ENCODE assay signal across 8 cellular contexts in the genomic region with DNA sequence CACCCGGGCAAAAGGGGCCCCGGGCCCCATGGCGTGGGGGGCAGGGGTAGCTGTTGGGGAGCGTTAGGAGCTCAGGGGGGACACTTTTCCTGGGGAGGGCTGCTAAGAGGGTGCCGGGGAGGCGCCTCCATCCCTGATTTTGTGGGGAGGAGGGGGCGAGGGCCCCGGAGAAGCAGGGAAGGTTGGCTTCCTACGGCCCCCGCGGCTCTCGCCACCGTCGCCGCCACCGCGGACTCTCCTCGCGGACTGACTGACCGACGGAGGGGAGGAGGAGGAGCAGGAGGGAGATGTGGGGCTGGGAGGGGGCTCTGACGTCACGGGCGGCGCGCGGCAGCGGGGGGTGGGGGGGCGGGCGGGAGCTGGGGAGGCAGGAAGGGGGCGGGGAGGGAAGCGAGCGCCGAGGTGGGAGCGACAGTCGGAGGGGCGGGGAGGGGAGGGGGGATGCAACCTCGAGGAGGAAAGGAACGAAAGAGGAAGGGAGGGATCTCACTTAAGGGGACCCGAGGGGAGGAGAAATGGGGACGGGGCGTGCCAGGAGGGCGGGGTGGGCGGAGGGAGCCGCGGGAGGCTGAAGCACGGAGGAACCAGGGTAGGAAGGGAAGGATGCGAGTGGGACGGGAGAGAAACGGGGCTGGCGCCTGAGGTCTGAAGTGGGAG. TPM values are rescaled to one million over a fixed set of nuclear protein-coding genes. Genes with fewer than 3 reads are reported as not detected.
DNase-seq lines count a peak whose midpoint lies in the region; ATAC-seq, FAIRE-seq and TF ChIP-seq lines count a peak whose summit lies in the region.

No MANE protein-coding gene starts in this region.

- CTCF ChIA-PET in GM12878 (lab: Yijun Ruan, JAX) = interaction anchor here (1.7 to 2.2 kb wide), 3 partner anchors 22 to 251 kb away, joined by 4 to 8 read pairs (median 7); no protein-coding TSS in a partner anchor

- ATAC-seq in GM12878 (peak; percentile 9), psoas muscle (peak; percentile 31 to 56 (median 34)), GM18909 (IDR thresholded peaks at IDR 0.05; ENCODE audit: poor library complexity, unreplicated experiment) (no peak)

- H3K27me3 ChIP-seq in GM12878 (replicated peaks in 1 of 2; ENCODE audit: control insufficient read depth in 2 of 2, insufficient read depth in 2 of 2, low read length in 1 of 2) (no peaks in the 10 kb centered on the region), hepatocyte (peaks cover 13% of the 10 kb centered on the region), psoas muscle (ENCODE audit: insufficient read depth in 3 of 3, low read length in 2 of 3) (peaks cover 0 to 75% (median 14%) of the 10 kb centered on the region in 3 donors)

- H3K4me3 Mint-ChIP-seq in IgD-negative memory B cell = peak overlapping the region; percentile 81 to 96 (median 86)

- H3K27me3 Mint-ChIP-seq in IgD-negative memory B cell = peaks cover 3% of the 10 kb centered on the region

- no peaks in the 10 kb centered on the region for H3K9me3 ChIP-seq in GM12878 (replicated peaks; ENCODE audit: control insufficient read depth, insufficient read depth, low read length)
- no peaks in the 10 kb centered on the region for H3K9me3 ChIP-seq in hepatocyte (ENCODE audit: low read depth)
- H3K9me3 ChIP-seq in psoas muscle = no peaks in the 10 kb centered on the region

- no peak for TF ChIP-seq POLR2A in GM12878 (IDR thresholded peaks at IDR 0.05; ENCODE audit: low read depth, low read length)

- H3K9me2 ChIP-seq in hepatocyte (replicated peaks; ENCODE audit: insufficient read depth) = no peaks in the 10 kb centered on the region

- WGBS in GM12878 (ENCODE audit: insufficient coverage, insufficient replicate concordance, low lambda C conversion rate, missing lambda C conversion rate) = 6% methylated on average over 20 of the region's 51 CpGs
- 5% methylated on average over 3 of the region's 51 CpGs for WGBS in hepatocyte (ENCODE audit: low lambda C conversion rate, missing lambda C conversion rate)
- 1 to 3% (median 1%) methylated on average over 25 to 49 of the region's 51 CpGs for WGBS in psoas muscle, 3 donors

- BruUV-seq in GM12878 (replicated peaks; lab: Mats Ljungman, UMichigan) = no TSS peak

- H3K27ac Mint-ChIP-seq in IgD-negative memory B cell = peak overlapping the region in 1 of 3 donors; percentile 39

- no peak for FAIRE-seq in GM12878 (lab: Jason Lieb, UNC)

- intact Hi-C loops in GM12878 (cut with micrococcal nuclease; ENCODE audit: unreplicated experiment) = no loop called here
- intact Hi-C loops in psoas muscle (cut with DNase I) = no loop called here

- H3K36me3 Mint-ChIP-seq in IgD-negative memory B cell = peaks cover 4% of the 10 kb centered on the region

- H3K36me3 ChIP-seq in GM12878 (ENCODE audit: control insufficient read depth in 2 of 2, insufficient read depth in 2 of 2, low read length in 1 of 2) (no peaks in the 10 kb centered on the region), hepatocyte (replicated peaks; ENCODE audit: insufficient read depth, low read depth) (no peaks in the 10 kb centered on the region), psoas muscle (ENCODE audit: insufficient read depth in 1 of 2, low read depth in 1 of 2) (no peaks in the 10 kb centered on the region)

- H2AFZ ChIP-seq in GM12878 (ENCODE audit: control insufficient read depth, low read depth, low read length) = peak overlapping the region; percentile 80
- H2AFZ ChIP-seq in hepatocyte = peak overlapping the region; percentile 99

- no peak for TF ChIP-seq EP300 in GM12878 (IDR thresholded peaks at IDR 0.05; ENCODE audit: borderline replicate concordance in 1 of 2, control insufficient read depth in 1 of 2, low read depth in 2 of 2, low read length in 2 of 2)

- H3K4me2 ChIP-seq in GM12878 (ENCODE audit: control insufficient read depth, insufficient read depth) (peak overlapping the region; percentile 91), hepatocyte (peak overlapping the region; percentile 96)

- POLR2A ChIA-PET in GM12878 (lab: Charles Lee) = no interaction called here

- RAD21 ChIA-PET in GM12878 (lab: Charles Lee; ENCODE audit: unreplicated experiment) = no interaction called here

- H3K4me1 Mint-ChIP-seq in IgD-negative memory B cell = peaks cover 14 to 29% (median 17%) of the 10 kb centered on the region in 3 donors

- H3K4me1 ChIP-seq in GM12878 (ENCODE audit: control insufficient read depth, insufficient read depth, low read length) (peaks cover 6% of the 10 kb centered on the region; the same call in 1 of the 2 replicates), hepatocyte (ENCODE audit: insufficient read depth) (peaks cover 10% of the 10 kb centered on the region), psoas muscle (peaks cover 16% of the 10 kb centered on the region)

- in situ Hi-C loops in GM12878 (cut with MboI) = no loop called here

- no peak overlapping the region for H3K27ac ChIP-seq in GM12878 (ENCODE audit: control insufficient read depth, insufficient read depth)
- peak overlapping the region; percentile 64 for H3K27ac ChIP-seq in hepatocyte
- H3K27ac ChIP-seq in psoas muscle = peak overlapping the region; percentile 46

- no peak for TF ChIP-seq RAD21 in GM12878 (IDR thresholded peaks at IDR 0.05; ENCODE audit: insufficient read depth, low read depth, low read length)

- H3K9me3 Mint-ChIP-seq in IgD-negative memory B cell = no peaks in the 10 kb centered on the region

- TF ChIP-seq CTCF in GM12878 (IDR thresholded peaks at IDR 0.05 in 2 of 3, conservative IDR thresholded peaks at IDR 0.05 in 1 of 3; ENCODE audit: control insufficient read depth in 2 of 3, extremely low read depth in 1 of 3, insufficient read depth in 1 of 3, low read depth in 3 of 3, low read length in 3 of 3) (no peak), hepatocyte (IDR thresholded peaks at IDR 0.05; ENCODE audit: poor library complexity) (no peak), psoas muscle (IDR thresholded peaks at IDR 0.05) (no peak)

- H3K79me2 ChIP-seq in GM12878 (ENCODE audit: control insufficient read depth, insufficient read depth, low read length) (no peaks in the 10 kb centered on the region), hepatocyte (no peaks in the 10 kb centered on the region)

- peak overlapping the region; percentile 37; the same call in 1 of the 2 replicates for H3K9ac ChIP-seq in GM12878 (ENCODE audit: control insufficient read depth, insufficient read depth, low read length)

- H4K20me1 ChIP-seq in GM12878 (ENCODE audit: control insufficient read depth, insufficient read depth) = no peaks in the 10 kb centered on the region
- no peaks in the 10 kb centered on the region for H4K20me1 ChIP-seq in hepatocyte (ENCODE audit: insufficient read depth, poor library complexity, severe bottlenecking)

- SMC1A ChIA-PET in GM12878 (lab: Charles Lee; ENCODE audit: uncharacterized antibody, unreplicated experiment) = no interaction called here

- H3K4me3 ChIP-seq in GM12878 (peak overlapping the region; percentile 61), hepatocyte (peak overlapping the region; percentile 49), psoas muscle (peak overlapping the region; percentile 62)

- DNase-seq in CD1c-positive myeloid dendritic cell (ENCODE audit: extremely low spot score) (peak; percentile 66), T1000 (lab: John Stamatoyannopoulos, UW) (peak; percentile 76), GM12878 (ENCODE audit: low read depth, low spot score) (no peak), hepatocyte (ENCODE audit: low spot score) (peak; percentile 77), psoas muscle (peak; percentile 78 to 80), HK-2 (ENCODE audit: unreplicated experiment) (no peak)

RNA-seq across cellular contexts. Expression of a gene that starts 5.1 kb away (rescaled TPM):
- 6.8 TPM for polyA plus RNA-seq in IgD-negative memory B cell
- 7.9 and 10.2 TPM in 2 replicates for total RNA-seq in GM12878 (2013; cell fraction: nucleolus; rRNA removed)
- total RNA-seq in GM12878 (2014; rRNA removed) = 0.76 and 1.6 TPM in 2 replicates
- total RNA-seq in GM12878 (2014; rRNA removed; fragmentation: Illumina TruSeq; extraction: Trizol) = 1.2 and 1.7 TPM in 2 replicates
- total RNA-seq in GM12878 (2021) = 5.2 and 5.3 TPM in 2 replicates
- 4.5 TPM for polyA plus RNA-seq in GM12878 (2011; ENCODE audit: low read depth)
- 0.27 and 0.90 TPM in 2 replicates for polyA plus RNA-seq in GM12878 (2011; rRNA removed)
- 0.24 and 0.43 TPM in 2 replicates for polyA plus RNA-seq in GM12878 (2011; cell fraction: cytosol; rRNA removed)
- polyA plus RNA-seq in GM12878 (2011; cell fraction: nucleus; rRNA removed) = 4.7 and 5.7 TPM in 2 replicates
- polyA plus RNA-seq in GM12878 (2012) = 7.2 and 8.0 TPM in 2 replicates
- polyA plus RNA-seq in GM12878 (2014; fragmentation: Illumina TruSeq; extraction: Trizol) = 3.9 and 4.2 TPM in 2 replicates
- under 1 TPM; 0.11 to 0.37 TPM for polyA plus RNA-seq in GM12878 (2014; fragmentation: Nextera tagmentation; extraction: Ambion mirVana)
- polyA plus RNA-seq in GM12878 (2014; rRNA removed) = 4.7 and 5.6 TPM in 2 replicates
- polyA plus RNA-seq in GM12878 (2016; fragmentation: Nextera tagmentation; extraction: Ambion mirVana) = under 1 TPM; 0.50 to 0.86 TPM
- 0.15 and 0.52 TPM in 2 replicates for polyA minus RNA-seq in GM12878 (2011; rRNA and poly(A)+ RNA removed)
- polyA minus RNA-seq in GM12878 (2011; cell fraction: cytosol; rRNA and poly(A)+ RNA removed) = not detected in 2 replicates
- 0.60 and 1.2 TPM in 2 replicates for polyA minus RNA-seq in GM12878 (2011; cell fraction: nucleus; rRNA and poly(A)+ RNA removed)
- total RNA-seq in hepatocyte = 7.0 and 11.3 TPM in 2 replicates
- polyA plus RNA-seq in hepatocyte = 9.9 and 21.3 TPM in 2 replicates
- total RNA-seq in psoas muscle = 10 to 100 TPM in 1 of 4 donors, 1 to 10 TPM in 3; 4.1 to 10.2 (median 5.3) TPM
- polyA plus RNA-seq in psoas muscle = 1 to 10 TPM; 2.5 to 4.6 (median 3.8) TPM

RNA-seq across cellular contexts. Expression of a gene that starts 29.0 kb away (rescaled TPM):
- polyA plus RNA-seq in IgD-negative memory B cell (not detected), GM12878 (2011; rRNA removed) (not detected in 2 replicates), GM12878 (2014; fragmentation: Illumina TruSeq; extraction: Trizol) (0.30 TPM in 1 of 2 replicates, not detected in the other), GM12878 (2014; fragmentation: Nextera tagmentation; extraction: Ambion mirVana) (not detected), GM12878 (2014; rRNA removed) (not detected in 2 replicates), GM12878 (2016; fragmentation: Nextera tagmentation; extraction: Ambion mirVana) (not detected), hepatocyte (not detected in 2 replicates), psoas muscle (under 1 TPM in 1 of 3 donors, not detected in 2; 0.08 TPM)
- total RNA-seq in GM12878 (2013; cell fraction: nucleolus; rRNA removed) = not detected in 2 replicates
- total RNA-seq in GM12878 (2014; rRNA removed) (not detected in 2 replicates), GM12878 (2014; rRNA removed; fragmentation: Illumina TruSeq; extraction: Trizol) (not detected in 2 replicates), GM12878 (2021) (not detected in 2 replicates), hepatocyte (not detected in 2 replicates), psoas muscle (not detected)
- polyA plus RNA-seq in GM12878 (2011; ENCODE audit: low read depth) = not detected
- not detected in 2 replicates for polyA plus RNA-seq in GM12878 (2011; cell fraction: cytosol; rRNA removed)
- not detected in 2 replicates for polyA plus RNA-seq in GM12878 (2011; cell fraction: nucleus; rRNA removed)
- 0.11 and 0.20 TPM in 2 replicates for polyA plus RNA-seq in GM12878 (2012)
- not detected in 2 replicates for polyA minus RNA-seq in GM12878 (2011; rRNA and poly(A)+ RNA removed)
- not detected in 2 replicates for polyA minus RNA-seq in GM12878 (2011; cell fraction: cytosol; rRNA and poly(A)+ RNA removed)
- not detected in 2 replicates for polyA minus RNA-seq in GM12878 (2011; cell fraction: nucleus; rRNA and poly(A)+ RNA removed)

RNA-seq across cellular contexts. Expression of a gene that starts 43.0 kb away (rescaled TPM):
- not detected for polyA plus RNA-seq in IgD-negative memory B cell
- not detected in 2 replicates for total RNA-seq in GM12878 (2013; cell fraction: nucleolus; rRNA removed)
- not detected in 2 replicates for total RNA-seq in GM12878 (2014; rRNA removed)
- not detected in 2 replicates for total RNA-seq in GM12878 (2014; rRNA removed; fragmentation: Illumina TruSeq; extraction: Trizol)
- not detected in 2 replicates for total RNA-seq in GM12878 (2021)
- not detected for polyA plus RNA-seq in GM12878 (2011; ENCODE audit: low read depth)
- not detected in 2 replicates for polyA plus RNA-seq in GM12878 (2011; rRNA removed)
- polyA plus RNA-seq in GM12878 (2011; cell fraction: cytosol; rRNA removed) = not detected in 2 replicates
- not detected in 2 replicates for polyA plus RNA-seq in GM12878 (2011; cell fraction: nucleus; rRNA removed)
- polyA plus RNA-seq in GM12878 (2012) = not detected in 2 replicates
- polyA plus RNA-seq in GM12878 (2014; fragmentation: Illumina TruSeq; extraction: Trizol) = not detected in 2 replicates
- not detected for polyA plus RNA-seq in GM12878 (2014; fragmentation: Nextera tagmentation; extraction: Ambion mirVana)
- polyA plus RNA-seq in GM12878 (2014; rRNA removed) = not detected in 2 replicates
- not detected for polyA plus RNA-seq in GM12878 (2016; fragmentation: Nextera tagmentation; extraction: Ambion mirVana)
- not detected in 2 replicates for polyA minus RNA-seq in GM12878 (2011; rRNA and poly(A)+ RNA removed)
- not detected in 2 replicates for polyA minus RNA-seq in GM12878 (2011; cell fraction: cytosol; rRNA and poly(A)+ RNA removed)
- not detected in 2 replicates for polyA minus RNA-seq in GM12878 (2011; cell fraction: nucleus; rRNA and poly(A)+ RNA removed)
- total RNA-seq in hepatocyte = not detected in 2 replicates
- not detected in 2 replicates for polyA plus RNA-seq in hepatocyte
- not detected for total RNA-seq in psoas muscle
- not detected for polyA plus RNA-seq in psoas muscle

RNA-seq across cellular contexts. Expression of a gene that starts 53.1 kb away (rescaled TPM):
- polyA plus RNA-seq in IgD-negative memory B cell (1.3 TPM), GM12878 (2011; rRNA removed) (not detected in 2 replicates), GM12878 (2014; fragmentation: Illumina TruSeq; extraction: Trizol) (not detected in 2 replicates), GM12878 (2014; fragmentation: Nextera tagmentation; extraction: Ambion mirVana) (not detected), GM12878 (2014; rRNA removed) (not detected in 2 replicates), GM12878 (2016; fragmentation: Nextera tagmentation; extraction: Ambion mirVana) (not detected), hepatocyte (not detected in 2 replicates), psoas muscle (under 1 TPM in 1 of 3 donors, not detected in 2; 0.08 TPM)
- total RNA-seq in GM12878 (2013; cell fraction: nucleolus; rRNA removed) = not detected in 2 replicates
- total RNA-seq in GM12878 (2014; rRNA removed) (not detected in 2 replicates), GM12878 (2014; rRNA removed; fragmentation: Illumina TruSeq; extraction: Trizol) (not detected in 2 replicates), GM12878 (2021) (not detected in 2 replicates), hepatocyte (not detected in 2 replicates), psoas muscle (not detected)
- polyA plus RNA-seq in GM12878 (2011; ENCODE audit: low read depth) = 0.85 TPM
- polyA plus RNA-seq in GM12878 (2011; cell fraction: cytosol; rRNA removed) = not detected in 2 replicates
- not detected in 2 replicates for polyA plus RNA-seq in GM12878 (2011; cell fraction: nucleus; rRNA removed)
- polyA plus RNA-seq in GM12878 (2012) = 0.98 and 1.1 TPM in 2 replicates
- not detected in 2 replicates for polyA minus RNA-seq in GM12878 (2011; rRNA and poly(A)+ RNA removed)
- not detected in 2 replicates for polyA minus RNA-seq in GM12878 (2011; cell fraction: cytosol; rRNA and poly(A)+ RNA removed)
- polyA minus RNA-seq in GM12878 (2011; cell fraction: nucleus; rRNA and poly(A)+ RNA removed) = not detected in 2 replicates

Comparison
In these comparisons a context has a peak if more than half of its experiments do, and no peak if none do; other contexts are left out.
1. DNase-seq: peak in CD1c-positive myeloid dendritic cell (single experiment), T1000 (single experiment), hepatocyte (single experiment) and psoas muscle (2 of 2); none in GM12878 (single experiment) and HK-2 (single experiment).
2. Peak in every context shown above with its lines, with median percentiles within 50 percentile points of each other: H3K4me3 ChIP-seq.